ENCODE assay signal across 8 cellular contexts in genomic region chr5:8945972-8946371, GRCh38.
"Had no signal": no experiment of that assay in that cellular context is flagged by ENCODE, and none has a peak within 500 bp of the region (broad histone marks: within the 10 kb centered on the region; RNA-seq: fewer than 3 reads in every experiment).

No MANE protein-coding gene starts in this region.

- H3K9ac ChIP-seq: GM23248, KMS-11 had no signal

- H3K4me2 ChIP-seq: KMS-11 had no signal

- H2AFZ ChIP-seq: GM23248 had no signal

- H3K36me3 ChIP-seq: HAP-1 had no signal

- H3K4me3 ChIP-seq: GM23248, HAP-1 had no signal

- ATAC-seq: HCT116 had no signal

- H3K9me3 ChIP-seq: HAP-1 had no signal

- H3K4me1 ChIP-seq: HAP-1 had no signal

- H3K27ac ChIP-seq: GM23248, KMS-11 had no signal

- DNase-seq: GM23248, GOT3, H7, HFFc6, KBM-7 had no signal
